In the genomic region with DNA sequence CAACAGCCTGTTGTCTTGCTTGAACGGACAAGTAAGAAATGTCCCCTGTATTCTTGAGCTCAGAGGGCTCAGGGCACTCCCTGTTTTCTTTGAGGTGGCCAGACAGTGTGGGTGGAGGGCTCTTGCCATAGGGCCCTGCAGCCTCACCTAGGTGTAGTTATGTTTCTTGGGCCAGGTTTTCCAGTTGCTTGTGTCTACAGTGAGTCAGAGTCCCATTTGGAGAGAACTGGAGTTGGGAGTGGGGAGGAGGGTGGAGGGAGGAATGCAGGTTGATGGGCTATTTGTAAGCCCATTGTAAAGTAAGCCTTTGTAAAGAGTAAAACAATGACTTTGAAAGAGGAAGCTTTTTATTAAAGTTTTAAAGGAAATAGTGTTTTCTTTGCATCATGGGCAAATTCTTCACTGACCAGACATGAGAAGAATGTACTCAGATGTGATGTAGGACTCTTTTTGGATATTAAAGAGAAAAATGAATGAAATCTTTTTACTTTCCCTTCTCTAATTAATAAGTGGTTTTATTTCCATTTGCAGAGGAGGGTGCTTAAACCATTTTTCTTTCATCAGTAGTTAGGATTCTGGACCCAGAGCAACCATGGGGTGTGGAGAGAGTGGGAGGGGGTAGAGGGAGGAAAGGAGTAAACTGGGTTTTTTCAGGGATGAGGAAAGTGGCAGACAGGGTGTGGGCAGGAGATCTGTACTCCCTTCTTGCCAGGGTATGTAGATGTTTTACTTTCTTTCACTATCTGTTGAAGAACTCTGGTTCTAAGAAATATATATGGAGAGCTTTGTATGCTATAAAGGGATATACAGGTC, we compare ENCODE assay signal across 1 cellular context.
A peak's percentile ranks its signal among the peaks of the same experiment; 100 is the strongest.
TF ChIP-seq lines count a peak whose summit lies in the region.

No MANE protein-coding gene starts in this region.

TF ChIP-seq in HEK293, 187 proteins besides CTCF, POLR2A, EP300 and RAD21 (continued from another document and continues in another):
- no peak for TF ChIP-seq ZNF544 (tag by site-specific recombination; IDR thresholded peaks at IDR 0.05)
- TF ChIP-seq ZNF677 (tag by site-specific recombination; IDR thresholded peaks at IDR 0.05), result no peak
- TF ChIP-seq KLF16 (tag by site-specific recombination; IDR thresholded peaks at IDR 0.05), result no peak
- no peak for TF ChIP-seq HOXC10 (CRISPR knock-in tag; IDR thresholded peaks at IDR 0.05)
- no peak for TF ChIP-seq ZNF341 (tag by site-specific recombination; IDR thresholded peaks at IDR 0.05; ENCODE audit: low read depth)
- TF ChIP-seq ZNF843 (tag by site-specific recombination; IDR thresholded peaks at IDR 0.05), result no peak
- TF ChIP-seq HOXA7 (CRISPR knock-in tag; IDR thresholded peaks at IDR 0.05; ENCODE audit: borderline replicate concordance), result no peak
- TF ChIP-seq ZNF37A (tag by site-specific recombination; IDR thresholded peaks at IDR 0.05), result no peak
- no peak for TF ChIP-seq ZNF138 (tag by site-specific recombination; IDR thresholded peaks at IDR 0.05; ENCODE audit: borderline replicate concordance)
- no peak for TF ChIP-seq ZIC2 (tag by site-specific recombination; IDR thresholded peaks at IDR 0.05)
- TF ChIP-seq, protein P1, sequence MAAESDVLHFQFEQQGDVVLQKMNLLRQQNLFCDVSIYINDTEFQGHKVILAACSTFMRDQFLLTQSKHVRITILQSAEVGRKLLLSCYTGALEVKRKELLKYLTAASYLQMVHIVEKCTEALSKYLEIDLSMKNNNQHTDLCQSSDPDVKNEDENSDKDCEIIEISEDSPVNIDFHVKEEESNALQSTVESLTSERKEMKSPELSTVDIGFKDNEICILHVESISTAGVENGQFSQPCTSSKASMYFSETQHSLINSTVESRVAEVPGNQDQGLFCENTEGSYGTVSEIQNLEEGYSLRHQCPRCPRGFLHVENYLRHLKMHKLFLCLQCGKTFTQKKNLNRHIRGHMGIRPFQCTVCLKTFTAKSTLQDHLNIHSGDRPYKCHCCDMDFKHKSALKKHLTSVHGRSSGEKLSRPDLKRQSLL (tag by site-specific recombination; IDR thresholded peaks at IDR 0.05), result no peak
- no peak for TF ChIP-seq ZNF311 (tag by site-specific recombination; IDR thresholded peaks at IDR 0.05; ENCODE audit: borderline replicate concordance)
- TF ChIP-seq ZSCAN23 (tag by site-specific recombination; IDR thresholded peaks at IDR 0.05), result no peak
- TF ChIP-seq, protein P2, sequence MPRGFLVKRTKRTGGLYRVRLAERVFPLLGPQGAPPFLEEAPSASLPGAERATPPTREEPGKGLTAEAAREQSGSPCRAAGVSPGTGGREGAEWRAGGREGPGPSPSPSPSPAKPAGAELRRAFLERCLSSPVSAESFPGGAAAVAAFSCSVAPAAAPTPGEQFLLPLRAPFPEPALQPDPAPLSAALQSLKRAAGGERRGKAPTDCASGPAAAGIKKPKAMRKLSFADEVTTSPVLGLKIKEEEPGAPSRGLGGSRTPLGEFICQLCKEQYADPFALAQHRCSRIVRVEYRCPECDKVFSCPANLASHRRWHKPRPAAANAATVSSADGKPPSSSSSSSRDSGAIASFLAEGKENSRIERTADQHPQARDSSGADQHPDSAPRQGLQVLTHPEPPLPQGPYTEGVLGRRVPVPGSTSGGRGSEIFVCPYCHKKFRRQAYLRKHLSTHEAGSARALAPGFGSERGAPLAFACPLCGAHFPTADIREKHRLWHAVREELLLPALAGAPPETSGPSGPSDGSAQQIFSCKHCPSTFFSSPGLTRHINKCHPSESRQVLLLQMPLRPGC (tag by site-specific recombination; IDR thresholded peaks at IDR 0.05), result no peak
- TF ChIP-seq ZNF202 (tag by site-specific recombination; IDR thresholded peaks at IDR 0.05; ENCODE audit: borderline replicate concordance), result no peak
- TF ChIP-seq ZNF174 (tag by site-specific recombination; IDR thresholded peaks at IDR 0.05), result no peak
- no peak for TF ChIP-seq ZNF473 (tag by site-specific recombination; IDR thresholded peaks at IDR 0.05)
- TF ChIP-seq GLIS1 (tag by site-specific recombination; IDR thresholded peaks at IDR 0.05), result peak; percentile 33
- TF ChIP-seq ZNF621 (tag by site-specific recombination; IDR thresholded peaks at IDR 0.05), result no peak
- TF ChIP-seq, protein P3, sequence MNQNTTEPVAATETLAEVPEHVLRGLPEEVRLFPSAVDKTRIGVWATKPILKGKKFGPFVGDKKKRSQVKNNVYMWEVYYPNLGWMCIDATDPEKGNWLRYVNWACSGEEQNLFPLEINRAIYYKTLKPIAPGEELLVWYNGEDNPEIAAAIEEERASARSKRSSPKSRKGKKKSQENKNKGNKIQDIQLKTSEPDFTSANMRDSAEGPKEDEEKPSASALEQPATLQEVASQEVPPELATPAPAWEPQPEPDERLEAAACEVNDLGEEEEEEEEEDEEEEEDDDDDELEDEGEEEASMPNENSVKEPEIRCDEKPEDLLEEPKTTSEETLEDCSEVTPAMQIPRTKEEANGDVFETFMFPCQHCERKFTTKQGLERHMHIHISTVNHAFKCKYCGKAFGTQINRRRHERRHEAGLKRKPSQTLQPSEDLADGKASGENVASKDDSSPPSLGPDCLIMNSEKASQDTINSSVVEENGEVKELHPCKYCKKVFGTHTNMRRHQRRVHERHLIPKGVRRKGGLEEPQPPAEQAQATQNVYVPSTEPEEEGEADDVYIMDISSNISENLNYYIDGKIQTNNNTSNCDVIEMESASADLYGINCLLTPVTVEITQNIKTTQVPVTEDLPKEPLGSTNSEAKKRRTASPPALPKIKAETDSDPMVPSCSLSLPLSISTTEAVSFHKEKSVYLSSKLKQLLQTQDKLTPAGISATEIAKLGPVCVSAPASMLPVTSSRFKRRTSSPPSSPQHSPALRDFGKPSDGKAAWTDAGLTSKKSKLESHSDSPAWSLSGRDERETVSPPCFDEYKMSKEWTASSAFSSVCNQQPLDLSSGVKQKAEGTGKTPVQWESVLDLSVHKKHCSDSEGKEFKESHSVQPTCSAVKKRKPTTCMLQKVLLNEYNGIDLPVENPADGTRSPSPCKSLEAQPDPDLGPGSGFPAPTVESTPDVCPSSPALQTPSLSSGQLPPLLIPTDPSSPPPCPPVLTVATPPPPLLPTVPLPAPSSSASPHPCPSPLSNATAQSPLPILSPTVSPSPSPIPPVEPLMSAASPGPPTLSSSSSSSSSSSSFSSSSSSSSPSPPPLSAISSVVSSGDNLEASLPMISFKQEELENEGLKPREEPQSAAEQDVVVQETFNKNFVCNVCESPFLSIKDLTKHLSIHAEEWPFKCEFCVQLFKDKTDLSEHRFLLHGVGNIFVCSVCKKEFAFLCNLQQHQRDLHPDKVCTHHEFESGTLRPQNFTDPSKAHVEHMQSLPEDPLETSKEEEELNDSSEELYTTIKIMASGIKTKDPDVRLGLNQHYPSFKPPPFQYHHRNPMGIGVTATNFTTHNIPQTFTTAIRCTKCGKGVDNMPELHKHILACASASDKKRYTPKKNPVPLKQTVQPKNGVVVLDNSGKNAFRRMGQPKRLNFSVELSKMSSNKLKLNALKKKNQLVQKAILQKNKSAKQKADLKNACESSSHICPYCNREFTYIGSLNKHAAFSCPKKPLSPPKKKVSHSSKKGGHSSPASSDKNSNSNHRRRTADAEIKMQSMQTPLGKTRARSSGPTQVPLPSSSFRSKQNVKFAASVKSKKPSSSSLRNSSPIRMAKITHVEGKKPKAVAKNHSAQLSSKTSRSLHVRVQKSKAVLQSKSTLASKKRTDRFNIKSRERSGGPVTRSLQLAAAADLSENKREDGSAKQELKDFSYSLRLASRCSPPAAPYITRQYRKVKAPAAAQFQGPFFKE (tag by site-specific recombination; IDR thresholded peaks at IDR 0.05; ENCODE audit: borderline replicate concordance), result no peak
- no peak for TF ChIP-seq ZNF335 (tag by site-specific recombination; conservative IDR thresholded peaks at IDR 0.05)
- 0 out of 2 replicates have a peak, but pooled peaks have one; percentile 13 for TF ChIP-seq ZNF366 (tag by site-specific recombination; conservative IDR thresholded peaks at IDR 0.05)
- peak; percentile 74; the same call in 1 of the 2 replicates for TF ChIP-seq WT1 (tag by site-specific recombination; IDR thresholded peaks at IDR 0.05)
- TF ChIP-seq, protein P4, sequence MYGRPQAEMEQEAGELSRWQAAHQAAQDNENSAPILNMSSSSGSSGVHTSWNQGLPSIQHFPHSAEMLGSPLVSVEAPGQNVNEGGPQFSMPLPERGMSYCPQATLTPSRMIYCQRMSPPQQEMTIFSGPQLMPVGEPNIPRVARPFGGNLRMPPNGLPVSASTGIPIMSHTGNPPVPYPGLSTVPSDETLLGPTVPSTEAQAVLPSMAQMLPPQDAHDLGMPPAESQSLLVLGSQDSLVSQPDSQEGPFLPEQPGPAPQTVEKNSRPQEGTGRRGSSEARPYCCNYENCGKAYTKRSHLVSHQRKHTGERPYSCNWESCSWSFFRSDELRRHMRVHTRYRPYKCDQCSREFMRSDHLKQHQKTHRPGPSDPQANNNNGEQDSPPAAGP (tag by site-specific recombination; IDR thresholded peaks at IDR 0.05), result 0 out of 2 replicates have a peak, but pooled peaks have one; percentile 45
- TF ChIP-seq, protein P5, sequence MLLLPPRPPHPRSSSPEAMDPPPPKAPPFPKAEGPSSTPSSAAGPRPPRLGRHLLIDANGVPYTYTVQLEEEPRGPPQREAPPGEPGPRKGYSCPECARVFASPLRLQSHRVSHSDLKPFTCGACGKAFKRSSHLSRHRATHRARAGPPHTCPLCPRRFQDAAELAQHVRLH (tag by site-specific recombination; IDR thresholded peaks at IDR 0.05), result no peak
- no peak for TF ChIP-seq ZBTB48 (tag by site-specific recombination; IDR thresholded peaks at IDR 0.05)
- no peak for TF ChIP-seq ZNF558 (tag by site-specific recombination; IDR thresholded peaks at IDR 0.05)
- TF ChIP-seq KLF9 (tag by site-specific recombination; IDR thresholded peaks at IDR 0.05; ENCODE audit: low read depth), result no peak
- TF ChIP-seq KLF1 (tag by site-specific recombination; IDR thresholded peaks at IDR 0.05), result peak; percentile 18; the same call in 1 of the 2 replicates
- TF ChIP-seq ZNF214 (tag by site-specific recombination; IDR thresholded peaks at IDR 0.05; ENCODE audit: borderline replicate concordance), result no peak
- 0 out of 2 replicates have a peak, but pooled peaks have one; percentile 30 for TF ChIP-seq ZBTB20 (tag by site-specific recombination; IDR thresholded peaks at IDR 0.05)
- TF ChIP-seq, protein P6, sequence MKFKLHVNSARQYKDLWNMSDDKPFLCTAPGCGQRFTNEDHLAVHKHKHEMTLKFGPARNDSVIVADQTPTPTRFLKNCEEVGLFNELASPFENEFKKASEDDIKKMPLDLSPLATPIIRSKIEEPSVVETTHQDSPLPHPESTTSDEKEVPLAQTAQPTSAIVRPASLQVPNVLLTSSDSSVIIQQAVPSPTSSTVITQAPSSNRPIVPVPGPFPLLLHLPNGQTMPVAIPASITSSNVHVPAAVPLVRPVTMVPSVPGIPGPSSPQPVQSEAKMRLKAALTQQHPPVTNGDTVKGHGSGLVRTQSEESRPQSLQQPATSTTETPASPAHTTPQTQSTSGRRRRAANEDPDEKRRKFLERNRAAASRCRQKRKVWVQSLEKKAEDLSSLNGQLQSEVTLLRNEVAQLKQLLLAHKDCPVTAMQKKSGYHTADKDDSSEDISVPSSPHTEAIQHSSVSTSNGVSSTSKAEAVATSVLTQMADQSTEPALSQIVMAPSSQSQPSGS (tag by site-specific recombination; IDR thresholded peaks at IDR 0.05; ENCODE audit: low read depth), result no peak
- no peak for TF ChIP-seq ZFP69B (tag by site-specific recombination; IDR thresholded peaks at IDR 0.05)
- no peak for TF ChIP-seq GLIS2 (tag by site-specific recombination; IDR thresholded peaks at IDR 0.05)
- no peak for TF ChIP-seq OVOL3 (tag by site-specific recombination; IDR thresholded peaks at IDR 0.05)
- no peak for TF ChIP-seq ZNF155 (tag by site-specific recombination; IDR thresholded peaks at IDR 0.05)
- TF ChIP-seq ZNF169 (tag by site-specific recombination; IDR thresholded peaks at IDR 0.05), result no peak
- TF ChIP-seq ZNF707 (tag by site-specific recombination; IDR thresholded peaks at IDR 0.05), result no peak
- peak; percentile 50; the same call in 1 of the 2 replicates for TF ChIP-seq PRDM1 (tag by site-specific recombination; IDR thresholded peaks at IDR 0.05)
- no peak for TF ChIP-seq ZNF132 (tag by site-specific recombination; IDR thresholded peaks at IDR 0.05; ENCODE audit: borderline replicate concordance)
- peak; percentile 60 for TF ChIP-seq EGR2 (tag by site-specific recombination; IDR thresholded peaks at IDR 0.05; ENCODE audit: low read depth)
- TF ChIP-seq ZNF239 (tag by site-specific recombination; IDR thresholded peaks at IDR 0.05), result no peak
- TF ChIP-seq, protein P7, sequence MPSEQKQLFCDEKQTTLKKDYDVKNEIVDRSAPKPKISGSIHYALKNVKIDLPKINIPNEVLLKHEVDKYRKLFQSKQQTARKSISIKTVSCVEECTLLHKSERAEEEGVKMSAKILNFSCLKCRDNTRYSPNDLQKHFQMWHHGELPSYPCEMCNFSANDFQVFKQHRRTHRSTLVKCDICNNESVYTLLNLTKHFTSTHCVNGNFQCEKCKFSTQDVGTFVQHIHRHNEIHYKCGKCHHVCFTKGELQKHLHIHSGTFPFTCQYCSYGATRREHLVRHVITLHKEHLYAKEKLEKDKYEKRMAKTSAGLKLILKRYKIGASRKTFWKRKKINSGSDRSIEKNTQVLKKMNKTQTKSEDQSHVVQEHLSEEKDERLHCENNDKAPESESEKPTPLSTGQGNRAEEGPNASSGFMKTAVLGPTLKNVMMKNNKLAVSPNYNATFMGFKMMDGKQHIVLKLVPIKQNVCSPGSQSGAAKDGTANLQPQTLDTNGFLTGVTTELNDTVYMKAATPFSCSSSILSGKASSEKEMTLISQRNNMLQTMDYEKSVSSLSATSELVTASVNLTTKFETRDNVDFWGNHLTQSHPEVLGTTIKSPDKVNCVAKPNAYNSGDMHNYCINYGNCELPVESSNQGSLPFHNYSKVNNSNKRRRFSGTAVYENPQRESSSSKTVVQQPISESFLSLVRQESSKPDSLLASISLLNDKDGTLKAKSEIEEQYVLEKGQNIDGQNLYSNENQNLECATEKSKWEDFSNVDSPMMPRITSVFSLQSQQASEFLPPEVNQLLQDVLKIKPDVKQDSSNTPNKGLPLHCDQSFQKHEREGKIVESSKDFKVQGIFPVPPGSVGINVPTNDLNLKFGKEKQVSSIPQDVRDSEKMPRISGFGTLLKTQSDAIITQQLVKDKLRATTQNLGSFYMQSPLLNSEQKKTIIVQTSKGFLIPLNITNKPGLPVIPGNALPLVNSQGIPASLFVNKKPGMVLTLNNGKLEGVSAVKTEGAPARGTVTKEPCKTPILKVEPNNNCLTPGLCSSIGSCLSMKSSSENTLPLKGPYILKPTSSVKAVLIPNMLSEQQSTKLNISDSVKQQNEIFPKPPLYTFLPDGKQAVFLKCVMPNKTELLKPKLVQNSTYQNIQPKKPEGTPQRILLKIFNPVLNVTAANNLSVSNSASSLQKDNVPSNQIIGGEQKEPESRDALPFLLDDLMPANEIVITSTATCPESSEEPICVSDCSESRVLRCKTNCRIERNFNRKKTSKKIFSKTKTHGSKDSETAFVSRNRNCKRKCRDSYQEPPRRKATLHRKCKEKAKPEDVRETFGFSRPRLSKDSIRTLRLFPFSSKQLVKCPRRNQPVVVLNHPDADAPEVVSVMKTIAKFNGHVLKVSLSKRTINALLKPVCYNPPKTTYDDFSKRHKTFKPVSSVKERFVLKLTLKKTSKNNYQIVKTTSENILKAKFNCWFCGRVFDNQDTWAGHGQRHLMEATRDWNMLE (tag by site-specific recombination; conservative IDR thresholded peaks at IDR 0.05; ENCODE audit: low read depth), result no peak
- TF ChIP-seq ZNF701 (tag by site-specific recombination; IDR thresholded peaks at IDR 0.05), result no peak
